ENCODE assay signal across 9 cellular contexts in the genomic region with DNA sequence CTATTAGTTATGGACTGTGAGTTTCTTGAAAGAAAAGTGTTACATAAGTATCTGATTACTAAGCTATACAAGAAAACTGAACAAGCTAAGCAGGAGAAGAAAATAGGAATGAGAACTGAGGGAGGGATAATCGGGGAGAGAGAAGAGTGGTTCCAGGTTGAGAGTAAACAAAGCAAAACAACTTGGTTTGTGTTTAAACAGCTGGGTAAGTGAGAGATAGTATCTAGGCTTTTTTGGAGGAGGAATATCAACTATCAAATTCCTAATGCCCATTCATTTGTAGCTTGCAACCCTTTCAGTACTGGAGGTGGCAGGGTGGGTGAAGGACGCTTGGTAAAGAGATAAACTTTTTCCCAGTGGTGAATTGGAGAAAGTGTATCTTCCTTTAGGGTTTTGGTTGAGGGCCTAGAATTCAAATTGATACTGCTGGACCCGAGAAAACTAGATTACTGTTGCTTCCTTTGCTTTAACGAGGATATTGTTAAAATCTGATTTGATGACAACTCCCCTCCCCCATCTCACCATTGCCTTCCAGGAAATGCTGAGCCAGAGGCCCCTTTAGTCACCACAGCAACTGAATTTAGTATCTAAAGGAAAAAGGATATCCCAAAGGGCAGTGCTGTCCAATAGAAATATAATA. TPM values are rescaled to one million over a fixed set of nuclear protein-coding genes. Genes with fewer than 3 reads are reported as not detected.
DNase-seq lines count a peak whose midpoint lies in the region; ATAC-seq and TF ChIP-seq lines count a peak whose summit lies in the region.
"Had no signal": no experiment of that assay in that cellular context is flagged by ENCODE, and none has a peak within 500 bp of the region (broad histone marks: within the 10 kb centered on the region; RNA-seq: fewer than 3 reads in every experiment).

No MANE protein-coding gene starts in this region.

- no peak for TF ChIP-seq CTCF in WTC11 (IDR thresholded peaks at IDR 0.05)
- TF ChIP-seq CTCF in lower lobe of right lung (IDR thresholded peaks at IDR 0.05) = peak; percentile 15
- TF ChIP-seq CTCF in body of pancreas (IDR thresholded peaks at IDR 0.05) = no peak

- no peaks in the 10 kb centered on the region for H3K9me3 Mint-ChIP-seq in WTC11

- peaks cover 26% of the 10 kb centered on the region for H4K20me1 ChIP-seq in BLaER1

- H3K4me1 Mint-ChIP-seq in WTC11 = peaks cover 13% of the 10 kb centered on the region

- TF ChIP-seq POLR2A in body of pancreas (IDR thresholded peaks at IDR 0.05) = no peak

- peak overlapping the region; percentile 54 for H3K27ac Mint-ChIP-seq in WTC11

- ATAC-seq in WTC11 (0 out of 2 replicates have a peak, but pooled peaks have one; percentile 10), lower lobe of right lung (no peak), GM18519 (IDR thresholded peaks at IDR 0.05; ENCODE audit: low FRiP score, unreplicated experiment) (no peak), HG03432 (IDR thresholded peaks at IDR 0.05; ENCODE audit: unreplicated experiment) (no peak), body of pancreas (no peak)
- ATAC-seq: left cardiac atrium had no signal

- no peak overlapping the region for H3K9ac ChIP-seq in BLaER1

- WGBS in body of pancreas, 2 donors = 23 to 30% methylated on average over 4 of the region's 4 CpGs

- no peaks in the 10 kb centered on the region for H3K9me3 ChIP-seq in BLaER1
- H3K9me3 ChIP-seq in lower lobe of right lung = no peaks in the 10 kb centered on the region
- H3K9me3 ChIP-seq in body of pancreas = no peaks in the 10 kb centered on the region

- H3K36me3 ChIP-seq in BLaER1 (peaks cover 1% of the 10 kb centered on the region), lower lobe of right lung (peaks cover 8% of the 10 kb centered on the region), body of pancreas (replicated peaks in 1 of 2; ENCODE audit: insufficient read depth in 1 of 2, low read depth in 2 of 2) (no peaks in the 10 kb centered on the region)

- POLR2A ChIA-PET in WTC11 (lab: Charles Lee) = interaction anchor here (1.0 to 3.6 kb wide), 2 partner anchors 23 to 89 kb away, joined by 4 to 89 read pairs; no protein-coding TSS in a partner anchor

- H3K4me3 Mint-ChIP-seq in WTC11 = peak overlapping the region; percentile 23; the same call in 1 of the 2 replicates

- H3K4me3 ChIP-seq in BLaER1 (no peak overlapping the region), lower lobe of right lung (no peak overlapping the region), body of pancreas (no peak overlapping the region)

- CTCF ChIA-PET in WTC11 (lab: Charles Lee) = interaction anchor here (0.6 to 7.4 kb wide), 10 partner anchors 9 to 140 kb away, joined by 3 to 205 read pairs (median 5); no protein-coding TSS in a partner anchor

- DNase-seq in HT-29 (ENCODE audit: low spot score) (peak; percentile 6), WTC11 (ENCODE audit: low spot score) (no peak), lower lobe of right lung (no peak), body of pancreas (no peak), HK-2 (ENCODE audit: unreplicated experiment) (no peak)
- DNase-seq: left cardiac atrium had no signal

- H3K4me1 ChIP-seq in BLaER1 = peaks cover 33% of the 10 kb centered on the region
- peaks cover 12% of the 10 kb centered on the region for H3K4me1 ChIP-seq in lower lobe of right lung
- no peaks in the 10 kb centered on the region for H3K4me1 ChIP-seq in body of pancreas

- peak overlapping the region; percentile 55 for H3K4me2 ChIP-seq in BLaER1

- intact Hi-C loops in lower lobe of right lung (cut with DNase I) (loop anchor here (10.0 kb wide), 1 partner anchor 57 kb away; no protein-coding TSS in a partner anchor), body of pancreas (cut with DNase I) (no loop called here)

- peak overlapping the region; percentile 50 for H3K27ac ChIP-seq in BLaER1
- H3K27ac ChIP-seq in lower lobe of right lung = peak overlapping the region; percentile 28
- H3K27ac ChIP-seq in body of pancreas = no peak overlapping the region

- no peaks in the 10 kb centered on the region for H3K27me3 Mint-ChIP-seq in WTC11 (ENCODE audit: low read depth)

- H3K27me3 ChIP-seq in BLaER1 (no peaks in the 10 kb centered on the region), lower lobe of right lung (ENCODE audit: low read depth) (no peaks in the 10 kb centered on the region), body of pancreas (no peaks in the 10 kb centered on the region)

- no peaks in the 10 kb centered on the region for H3K36me3 Mint-ChIP-seq in WTC11

TF ChIP-seq in WTC11, 78 proteins besides CTCF, POLR2A, EP300 and RAD21 (continues in another document):
- TF ChIP-seq, protein P1, sequence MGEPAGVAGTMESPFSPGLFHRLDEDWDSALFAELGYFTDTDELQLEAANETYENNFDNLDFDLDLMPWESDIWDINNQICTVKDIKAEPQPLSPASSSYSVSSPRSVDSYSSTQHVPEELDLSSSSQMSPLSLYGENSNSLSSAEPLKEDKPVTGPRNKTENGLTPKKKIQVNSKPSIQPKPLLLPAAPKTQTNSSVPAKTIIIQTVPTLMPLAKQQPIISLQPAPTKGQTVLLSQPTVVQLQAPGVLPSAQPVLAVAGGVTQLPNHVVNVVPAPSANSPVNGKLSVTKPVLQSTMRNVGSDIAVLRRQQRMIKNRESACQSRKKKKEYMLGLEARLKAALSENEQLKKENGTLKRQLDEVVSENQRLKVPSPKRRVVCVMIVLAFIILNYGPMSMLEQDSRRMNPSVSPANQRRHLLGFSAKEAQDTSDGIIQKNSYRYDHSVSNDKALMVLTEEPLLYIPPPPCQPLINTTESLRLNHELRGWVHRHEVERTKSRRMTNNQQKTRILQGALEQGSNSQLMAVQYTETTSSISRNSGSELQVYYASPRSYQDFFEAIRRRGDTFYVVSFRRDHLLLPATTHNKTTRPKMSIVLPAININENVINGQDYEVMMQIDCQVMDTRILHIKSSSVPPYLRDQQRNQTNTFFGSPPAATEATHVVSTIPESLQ (CRISPR knock-in tag; IDR thresholded peaks at IDR 0.05) = no peak
- TF ChIP-seq FOXK1 (CRISPR knock-in tag; IDR thresholded peaks at IDR 0.05) = no peak
- TF ChIP-seq, protein P2, sequence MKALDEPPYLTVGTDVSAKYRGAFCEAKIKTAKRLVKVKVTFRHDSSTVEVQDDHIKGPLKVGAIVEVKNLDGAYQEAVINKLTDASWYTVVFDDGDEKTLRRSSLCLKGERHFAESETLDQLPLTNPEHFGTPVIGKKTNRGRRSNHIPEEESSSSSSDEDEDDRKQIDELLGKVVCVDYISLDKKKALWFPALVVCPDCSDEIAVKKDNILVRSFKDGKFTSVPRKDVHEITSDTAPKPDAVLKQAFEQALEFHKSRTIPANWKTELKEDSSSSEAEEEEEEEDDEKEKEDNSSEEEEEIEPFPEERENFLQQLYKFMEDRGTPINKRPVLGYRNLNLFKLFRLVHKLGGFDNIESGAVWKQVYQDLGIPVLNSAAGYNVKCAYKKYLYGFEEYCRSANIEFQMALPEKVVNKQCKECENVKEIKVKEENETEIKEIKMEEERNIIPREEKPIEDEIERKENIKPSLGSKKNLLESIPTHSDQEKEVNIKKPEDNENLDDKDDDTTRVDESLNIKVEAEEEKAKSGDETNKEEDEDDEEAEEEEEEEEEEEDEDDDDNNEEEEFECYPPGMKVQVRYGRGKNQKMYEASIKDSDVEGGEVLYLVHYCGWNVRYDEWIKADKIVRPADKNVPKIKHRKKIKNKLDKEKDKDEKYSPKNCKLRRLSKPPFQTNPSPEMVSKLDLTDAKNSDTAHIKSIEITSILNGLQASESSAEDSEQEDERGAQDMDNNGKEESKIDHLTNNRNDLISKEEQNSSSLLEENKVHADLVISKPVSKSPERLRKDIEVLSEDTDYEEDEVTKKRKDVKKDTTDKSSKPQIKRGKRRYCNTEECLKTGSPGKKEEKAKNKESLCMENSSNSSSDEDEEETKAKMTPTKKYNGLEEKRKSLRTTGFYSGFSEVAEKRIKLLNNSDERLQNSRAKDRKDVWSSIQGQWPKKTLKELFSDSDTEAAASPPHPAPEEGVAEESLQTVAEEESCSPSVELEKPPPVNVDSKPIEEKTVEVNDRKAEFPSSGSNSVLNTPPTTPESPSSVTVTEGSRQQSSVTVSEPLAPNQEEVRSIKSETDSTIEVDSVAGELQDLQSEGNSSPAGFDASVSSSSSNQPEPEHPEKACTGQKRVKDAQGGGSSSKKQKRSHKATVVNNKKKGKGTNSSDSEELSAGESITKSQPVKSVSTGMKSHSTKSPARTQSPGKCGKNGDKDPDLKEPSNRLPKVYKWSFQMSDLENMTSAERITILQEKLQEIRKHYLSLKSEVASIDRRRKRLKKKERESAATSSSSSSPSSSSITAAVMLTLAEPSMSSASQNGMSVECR (CRISPR knock-in tag; IDR thresholded peaks at IDR 0.05; ENCODE audit: borderline replicate concordance) = no peak
- TF ChIP-seq ZNF219 (CRISPR knock-in tag; IDR thresholded peaks at IDR 0.05; ENCODE audit: borderline replicate concordance) = no peak
- TF ChIP-seq, protein P3, sequence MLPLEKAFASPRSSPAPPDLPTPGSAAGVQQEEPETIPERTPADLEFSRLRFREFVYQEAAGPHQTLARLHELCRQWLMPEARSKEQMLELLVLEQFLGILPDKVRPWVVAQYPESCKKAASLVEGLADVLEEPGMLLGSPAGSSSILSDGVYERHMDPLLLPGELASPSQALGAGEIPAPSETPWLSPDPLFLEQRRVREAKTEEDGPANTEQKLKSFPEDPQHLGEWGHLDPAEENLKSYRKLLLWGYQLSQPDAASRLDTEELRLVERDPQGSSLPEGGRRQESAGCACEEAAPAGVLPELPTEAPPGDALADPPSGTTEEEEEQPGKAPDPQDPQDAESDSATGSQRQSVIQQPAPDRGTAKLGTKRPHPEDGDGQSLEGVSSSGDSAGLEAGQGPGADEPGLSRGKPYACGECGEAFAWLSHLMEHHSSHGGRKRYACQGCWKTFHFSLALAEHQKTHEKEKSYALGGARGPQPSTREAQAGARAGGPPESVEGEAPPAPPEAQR (CRISPR knock-in tag; IDR thresholded peaks at IDR 0.05) = no peak
- TF ChIP-seq, protein P4, sequence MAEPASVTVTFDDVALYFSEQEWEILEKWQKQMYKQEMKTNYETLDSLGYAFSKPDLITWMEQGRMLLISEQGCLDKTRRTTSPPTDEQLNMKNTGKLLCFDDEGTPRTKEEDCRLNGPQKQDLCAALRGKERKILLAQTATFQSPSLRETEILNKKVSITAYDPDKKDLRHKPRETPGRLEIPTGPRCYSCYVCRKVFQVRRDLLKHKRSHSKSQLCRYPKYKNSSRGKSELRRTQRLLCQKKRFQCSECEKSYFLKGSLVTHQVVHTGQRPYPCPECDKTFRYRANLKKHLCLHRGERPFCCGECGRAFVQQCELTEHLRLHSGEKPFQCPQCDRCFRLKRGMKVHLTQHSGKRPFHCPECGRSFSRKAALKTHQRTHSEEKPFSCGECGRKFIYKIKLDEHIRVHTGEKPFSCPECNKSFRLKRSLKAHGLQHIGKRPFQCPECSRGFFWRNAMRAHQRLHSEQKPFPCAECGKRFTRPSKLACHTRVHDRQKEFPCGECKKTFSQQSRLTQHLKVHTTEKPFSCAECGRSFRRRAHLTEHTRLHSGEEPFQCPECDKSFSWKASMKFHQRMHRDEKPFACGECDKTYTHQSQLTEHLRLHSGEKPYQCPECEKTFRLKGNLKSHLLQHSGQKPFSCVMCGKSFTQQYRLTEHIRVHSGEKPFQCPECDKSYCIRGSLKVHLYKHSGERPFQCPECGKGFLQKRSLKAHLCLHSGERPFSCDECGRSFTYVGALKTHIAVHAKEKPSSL (CRISPR knock-in tag; conservative IDR thresholded peaks at IDR 0.05) = no peak

RNA-seq across cellular contexts. Expression of a gene that starts 2.0 kb away (rescaled TPM):
- total RNA-seq in HT-29 (2014; rRNA removed; shearing (Covaris generic)) = not detected in 2 replicates
- total RNA-seq in WTC11 (2021) = 717 to 819 TPM (median 816 TPM) in 3 replicates
- total RNA-seq in lower lobe of right lung = 133 TPM
- total RNA-seq in body of pancreas = 1 to 10 TPM; 6.6 to 9.6 TPM

Comparison
In these comparisons a context has a peak if more than half of its experiments do, and no peak if none do; other contexts are left out.
1. H3K27ac ChIP-seq: peak in BLaER1 (single experiment) and lower lobe of right lung (single experiment); none in body of pancreas (0 of 4).
2. RNA of a gene that starts 2.0 kb away (total RNA-seq): 717 to 819 TPM in WTC11 and 133 TPM in lower lobe of right lung (single experiment); 6.6 to 9.6 TPM in body of pancreas and not detected in HT-29; every median in the first group is over 10 times any median in the second.